In genomic region chr12:132250707-132251106, GRCh38 we compare ENCODE assay signal across 19 cellular contexts.
A peak's percentile ranks its signal among the peaks of the same experiment; 100 is the strongest.
DNase-seq lines count a peak whose midpoint lies in the region; ATAC-seq and TF ChIP-seq lines count a peak whose summit lies in the region.
"Had no signal": no experiment of that assay in that cellular context is flagged by ENCODE, and none has a peak within 500 bp of the region (broad histone marks: within the 10 kb centered on the region; RNA-seq: fewer than 3 reads in every experiment).

No MANE protein-coding gene starts in this region.

- TF ChIP-seq CTCF in right atrium auricular region (IDR thresholded peaks at IDR 0.05), result no peak
- TF ChIP-seq CTCF in left ventricle myocardium inferior (IDR thresholded peaks at IDR 0.05; ENCODE audit: borderline replicate concordance), result no peak
- no peak for TF ChIP-seq CTCF in glutamatergic neuron (IDR thresholded peaks at IDR 0.05; ENCODE audit: partially characterized antibody, unreplicated experiment)

- intact Hi-C loops in Right ventricle myocardium inferior (cut with DNase I) (no loop called here), right cardiac atrium (cut with DNase I) (no loop called here), left ventricle myocardium inferior (cut with micrococcal nuclease) (no loop called here)

- H3K9me3 ChIP-seq in right atrium auricular region (no peaks in the 10 kb centered on the region), right cardiac atrium (ENCODE audit: control insufficient read depth, low read length) (no peaks in the 10 kb centered on the region), left ventricle myocardium inferior (replicated peaks) (no peaks in the 10 kb centered on the region), neuronal stem cell (replicated peaks in 1 of 2; ENCODE audit: control insufficient read depth in 2 of 2, insufficient read depth in 1 of 2, low read depth in 1 of 2, low read length in 2 of 2) (peaks cover 0 to 3% of the 10 kb centered on the region in 2 donors)
- H3K9me3 ChIP-seq: BLaER1, Caco-2, HAP-1 had no signal

- peaks cover 5% of the 10 kb centered on the region for H3K27me3 Mint-ChIP-seq in glutamatergic neuron (ENCODE audit: unreplicated experiment)
- peaks cover 23% of the 10 kb centered on the region for H3K27me3 Mint-ChIP-seq in stimulated activated naive CD8-positive, alpha-beta T cell treated with anti-CD3 and anti-CD28 coated beads, Interleukin-15, amount 100 ng/mL, for 72 hours
- H3K27me3 Mint-ChIP-seq: CD4-positive, CD25-positive, alpha-beta regulatory T cell had no signal

- no peak overlapping the region for H2AFZ ChIP-seq in neuronal stem cell (ENCODE audit: low read length)

- peaks cover 29% of the 10 kb centered on the region for H3K4me1 Mint-ChIP-seq in glutamatergic neuron (ENCODE audit: low read depth, unreplicated experiment)
- H3K4me1 Mint-ChIP-seq in stimulated activated naive CD8-positive, alpha-beta T cell treated with anti-CD3 and anti-CD28 coated beads, Interleukin-15, amount 100 ng/mL, for 72 hours, result no peaks in the 10 kb centered on the region
- H3K4me1 Mint-ChIP-seq: B cell had no signal

- H3K27ac ChIP-seq in right atrium auricular region, result no peak overlapping the region
- no peak overlapping the region for H3K27ac ChIP-seq in right cardiac atrium (ENCODE audit: low read length)
- H3K27ac ChIP-seq in left ventricle myocardium inferior (replicated peaks), result no peak overlapping the region
- H3K27ac ChIP-seq in neuronal stem cell (replicated peaks; ENCODE audit: low read length), result no peak overlapping the region
- H3K27ac ChIP-seq: 22Rv1, BLaER1, C4-2B had no signal

- H3K4ac ChIP-seq in neuronal stem cell (ENCODE audit: low read length), result no peak overlapping the region

- H4K91ac ChIP-seq in neuronal stem cell (ENCODE audit: low read depth, low read length, poor library complexity), result no peak overlapping the region

- peaks cover 14% of the 10 kb centered on the region for H3K9me3 Mint-ChIP-seq in glutamatergic neuron (ENCODE audit: unreplicated experiment)
- no peaks in the 10 kb centered on the region for H3K9me3 Mint-ChIP-seq in stimulated activated naive CD8-positive, alpha-beta T cell treated with anti-CD3 and anti-CD28 coated beads, Interleukin-15, amount 100 ng/mL, for 72 hours
- H3K9me3 Mint-ChIP-seq: CD4-positive, CD25-positive, alpha-beta regulatory T cell; CD8-positive, alpha-beta T cell had no signal

- H3K36me3 Mint-ChIP-seq in glutamatergic neuron (ENCODE audit: unreplicated experiment), result no peaks in the 10 kb centered on the region
- H3K36me3 Mint-ChIP-seq: CD4-positive, CD25-positive, alpha-beta regulatory T cell; CD8-positive, alpha-beta T cell had no signal

- H3K4me2 ChIP-seq in neuronal stem cell (ENCODE audit: insufficient read depth, low read length, poor library complexity, severe bottlenecking), result no peak overlapping the region
- H3K4me2 ChIP-seq: BLaER1 had no signal

- H3K27me3 ChIP-seq in right atrium auricular region (no peaks in the 10 kb centered on the region), right cardiac atrium (ENCODE audit: control insufficient read depth, insufficient read depth) (no peaks in the 10 kb centered on the region), left ventricle myocardium inferior (ENCODE audit: low read depth) (peaks cover 31% of the 10 kb centered on the region), neuronal stem cell (ENCODE audit: control insufficient read depth in 3 of 3, insufficient read depth in 3 of 3, low read depth in 1 of 3, low read length in 3 of 3) (peaks cover 0 to 36% (median 0%) of the 10 kb centered on the region in 3 experiments)
- H3K27me3 ChIP-seq: BLaER1 had no signal

- no peak overlapping the region for H2BK5ac ChIP-seq in neuronal stem cell (ENCODE audit: low read length)

- H3K4me1 ChIP-seq in right atrium auricular region (no peaks in the 10 kb centered on the region), right cardiac atrium (ENCODE audit: control insufficient read depth, insufficient read depth, low read length) (no peaks in the 10 kb centered on the region), left ventricle myocardium inferior (no peaks in the 10 kb centered on the region), neuronal stem cell (ENCODE audit: control insufficient read depth in 2 of 2, insufficient read depth in 1 of 2, low read depth in 1 of 2, low read length in 2 of 2) (no peaks in the 10 kb centered on the region)
- H3K4me1 ChIP-seq: Caco-2, HAP-1 had no signal

- H2AK5ac ChIP-seq in neuronal stem cell (ENCODE audit: low read depth, low read length), result peak overlapping the region; percentile 42

- no peak overlapping the region for H2BK12ac ChIP-seq in neuronal stem cell (ENCODE audit: low read length)

- H3K9ac ChIP-seq in neuronal stem cell (ENCODE audit: low read depth, low read length, poor library complexity), result no peak overlapping the region
- H3K9ac ChIP-seq: BLaER1 had no signal

- no peak overlapping the region for H2BK120ac ChIP-seq in neuronal stem cell (ENCODE audit: low read depth, low read length)

- ATAC-seq in Right ventricle myocardium inferior, result no peak
- ATAC-seq in right cardiac atrium, result no peak
- no peak for ATAC-seq in stimulated activated naive CD8-positive, alpha-beta T cell treated with anti-CD3 and anti-CD28 coated beads, Interleukin-15, amount 100 ng/mL, for 72 hours
- ATAC-seq: CD8-positive, alpha-beta T cell had no signal

- DNase-seq in Right ventricle myocardium inferior (ENCODE audit: missing footprints), result peak; percentile 72
- DNase-seq in right atrium auricular region (ENCODE audit: low spot score), result no peak
- DNase-seq in right cardiac atrium, result peak in 2 of 3 donors; percentile 6 to 27
- DNase-seq in left ventricle myocardium inferior, result no peak
- DNase-seq in glutamatergic neuron, result peak; percentile 7
- DNase-seq in neuronal stem cell (ENCODE audit: low spot score), result no peak
- DNase-seq in NCI-H510A (lab: John Stamatoyannopoulos, UW), result no peak
- no peak for DNase-seq in stimulated activated naive CD8-positive, alpha-beta T cell treated with anti-CD3 and anti-CD28 coated beads, Interleukin-15, amount 100 ng/mL, for 72 hours
- DNase-seq: Caco-2; CD4-positive, CD25-positive, alpha-beta regulatory T cell; CD8-positive, alpha-beta T cell; DMS153; DND-41; GOT3 had no signal

- WGBS in right cardiac atrium, result 94% methylated on average over 33 of the region's 33 CpGs
- WGBS in neuronal stem cell (ENCODE audit: extremely low coverage in 2 of 2, insufficient read length in 2 of 2, insufficient replicate concordance in 1 of 2), 2 donors, result no CpG with 5 or more reads among the region's 33 CpGs

- no peak overlapping the region for H3K27ac Mint-ChIP-seq in glutamatergic neuron (ENCODE audit: unreplicated experiment)
- no peak overlapping the region for H3K27ac Mint-ChIP-seq in stimulated activated naive CD8-positive, alpha-beta T cell treated with anti-CD3 and anti-CD28 coated beads, Interleukin-15, amount 100 ng/mL, for 72 hours
- H3K27ac Mint-ChIP-seq: B cell; CD4-positive, CD25-positive, alpha-beta regulatory T cell; CD8-positive, alpha-beta T cell had no signal

- no peak overlapping the region for H4K8ac ChIP-seq in neuronal stem cell (ENCODE audit: low read depth, low read length)

- no peak overlapping the region for H3K4me3 Mint-ChIP-seq in glutamatergic neuron (ENCODE audit: unreplicated experiment)
- H3K4me3 Mint-ChIP-seq in stimulated activated naive CD8-positive, alpha-beta T cell treated with anti-CD3 and anti-CD28 coated beads, Interleukin-15, amount 100 ng/mL, for 72 hours, result no peak overlapping the region
- H3K4me3 Mint-ChIP-seq: B cell; CD4-positive, CD25-positive, alpha-beta regulatory T cell; CD8-positive, alpha-beta T cell had no signal

- H3K36me3 ChIP-seq in right atrium auricular region (no peaks in the 10 kb centered on the region), left ventricle myocardium inferior (no peaks in the 10 kb centered on the region), neuronal stem cell (replicated peaks in 1 of 2; ENCODE audit: control insufficient read depth in 2 of 2, insufficient read depth in 2 of 2, low read length in 2 of 2) (no peaks in the 10 kb centered on the region)
- H3K36me3 ChIP-seq: BLaER1, HAP-1 had no signal

- H3K14ac ChIP-seq in neuronal stem cell (ENCODE audit: low read length), result no peak overlapping the region

- peak overlapping the region; percentile 41 for H3K18ac ChIP-seq in neuronal stem cell (ENCODE audit: low read length)

- no peak overlapping the region for H2BK15ac ChIP-seq in neuronal stem cell (ENCODE audit: low read length)

- H3K4me3 ChIP-seq in right atrium auricular region, result no peak overlapping the region
- no peak overlapping the region for H3K4me3 ChIP-seq in right cardiac atrium (ENCODE audit: low read length)
- H3K4me3 ChIP-seq in left ventricle myocardium inferior, result no peak overlapping the region
- no peak overlapping the region for H3K4me3 ChIP-seq in neuronal stem cell (ENCODE audit: low read length in 2 of 2)
- H3K4me3 ChIP-seq: BLaER1, HAP-1 had no signal

- no peak overlapping the region for H3K23ac ChIP-seq in neuronal stem cell (ENCODE audit: low read depth, low read length, poor library complexity)

- peaks cover 2% of the 10 kb centered on the region for H3K79me1 ChIP-seq in neuronal stem cell (ENCODE audit: low read depth, low read length)

Comparison
In these comparisons a context has a peak if more than half of its experiments do, and no peak if none do; other contexts are left out.
1. DNase-seq: peak in Right ventricle myocardium inferior (single experiment), right cardiac atrium (2 of 3) and glutamatergic neuron (single experiment); none in right atrium auricular region (single experiment), left ventricle myocardium inferior (single experiment), neuronal stem cell (single experiment), NCI-H510A (single experiment) and stimulated activated naive CD8-positive, alpha-beta T cell treated with anti-CD3 and anti-CD28 coated beads, Interleukin-15, amount 100 ng/mL, for 72 hours (0 of 2).